Comparison of ENCODE assay signal across 11 cellular contexts in the genomic region with DNA sequence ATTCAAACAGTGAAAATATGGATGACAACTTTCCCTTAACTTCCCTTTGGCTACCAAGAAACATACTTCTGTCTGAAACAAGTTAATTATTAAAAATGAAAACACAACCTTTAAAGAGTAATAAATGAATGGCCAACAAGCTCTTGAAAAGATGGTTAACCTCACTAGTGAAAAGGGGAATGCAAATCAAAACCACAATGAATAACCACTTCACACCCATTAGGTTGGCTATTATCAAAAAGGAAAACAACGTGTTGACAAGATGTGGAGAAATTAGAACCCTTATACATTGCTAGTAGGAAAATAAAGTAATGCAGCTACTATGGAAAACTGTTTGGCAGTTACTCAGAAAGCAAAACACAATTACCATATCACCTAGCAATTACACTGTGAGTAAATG.
DNase-seq lines count a peak whose midpoint lies in the region; ATAC-seq and TF ChIP-seq lines count a peak whose summit lies in the region.
"Had no signal": no experiment of that assay in that cellular context is flagged by ENCODE, and none has a peak within 500 bp of the region (broad histone marks: within the 10 kb centered on the region; RNA-seq: fewer than 3 reads in every experiment).

No MANE protein-coding gene starts in this region.

- H3K4me3 ChIP-seq in coronary artery: no peak overlapping the region
- H3K4me3 ChIP-seq: esophagus muscularis mucosa, sigmoid colon had no signal

- no peak for TF ChIP-seq CTCF in coronary artery (IDR thresholded peaks at IDR 0.05)

- peak; percentile 96 for ATAC-seq in GM18909 (IDR thresholded peaks at IDR 0.05; ENCODE audit: poor library complexity, unreplicated experiment)
- ATAC-seq in GM21717 (IDR thresholded peaks at IDR 0.05; ENCODE audit: unreplicated experiment): peak; percentile 80
- peak; percentile 85 for ATAC-seq in HG03439 (IDR thresholded peaks at IDR 0.05; ENCODE audit: unreplicated experiment)
- ATAC-seq: left ventricle myocardium superior had no signal

- H3K27ac ChIP-seq in coronary artery: no peak overlapping the region
- H3K27ac ChIP-seq: esophagus muscularis mucosa, sigmoid colon had no signal

- peak; percentile 50 for DNase-seq in kidney glomerular epithelial cell (lab: John Stamatoyannopoulos, UW)
- DNase-seq in coronary artery (ENCODE audit: low spot score): no peak
- DNase-seq in NCI-H526 (lab: John Stamatoyannopoulos, UW): no peak
- DNase-seq in NCI-H748 treated with DMSO at 0.1 percent for 48 hours (lab: John Stamatoyannopoulos, UW): no peak
- DNase-seq: left ventricle myocardium superior, sigmoid colon, T-helper 9 cell had no signal
